1 cellular context compared by ENCODE assay signal in genomic region chr11:36702330-36703054, GRCh38.
TF ChIP-seq lines count a peak whose summit lies in the region.

No MANE protein-coding gene starts in this region.

TF ChIP-seq in GM12878, 131 proteins besides CTCF, POLR2A, EP300 and RAD21 (continued from another document):
- TF ChIP-seq ZBTB11 (CRISPR knock-in tag; IDR thresholded peaks at IDR 0.05) (no peak), YY1 (IDR thresholded peaks at IDR 0.05; ENCODE audit: low read depth, low read length) (peak; percentile 87), JUNB (IDR thresholded peaks at IDR 0.05) (no peak), CHD4 (IDR thresholded peaks at IDR 0.05) (no peak), ESRRA (IDR thresholded peaks at IDR 0.05; ENCODE audit: low read length) (no peak), NR2F1 (conservative IDR thresholded peaks at IDR 0.05) (0 out of 2 replicates have a peak, but pooled peaks have one; percentile 24), IRF3 (IDR thresholded peaks at IDR 0.05) (no peak), SREBF1 (IDR thresholded peaks at IDR 0.05; ENCODE audit: low read length) (no peak), IRF4 (IDR thresholded peaks at IDR 0.05; ENCODE audit: low read depth, low read length) (0 out of 2 replicates have a peak, but pooled peaks have one; percentile 30), RBBP5 (conservative IDR thresholded peaks at IDR 0.05) (no peak), BMI1 (IDR thresholded peaks at IDR 0.05; ENCODE audit: borderline replicate concordance) (no peak), EZH2 (IDR thresholded peaks at IDR 0.05; ENCODE audit: borderline replicate concordance, control insufficient read depth, low read depth, low read length) (no peak), ZNF592 (IDR thresholded peaks at IDR 0.05) (no peak), NFXL1 (IDR thresholded peaks at IDR 0.05; ENCODE audit: borderline replicate concordance) (no peak), IKZF1 (conservative IDR thresholded peaks at IDR 0.05) (no peak; the same call in 1 of the 2 replicates), RELA (IDR thresholded peaks at IDR 0.05; ENCODE audit: borderline replicate concordance, partially characterized antibody) (no peak), SP1 (IDR thresholded peaks at IDR 0.05; ENCODE audit: low read depth, low read length) (no peak), FOXK2 (IDR thresholded peaks at IDR 0.05) (no peak), SPI1 (IDR thresholded peaks at IDR 0.05; ENCODE audit: borderline replicate concordance, insufficient read depth, low read depth, low read length) (no peak), PAX5 (IDR thresholded peaks at IDR 0.05; ENCODE audit: borderline replicate concordance, low read depth, low read length) (no peak), MEF2B (IDR thresholded peaks at IDR 0.05; ENCODE audit: partially characterized antibody, poor library complexity, severe bottlenecking) (no peak), MEF2A (IDR thresholded peaks at IDR 0.05; ENCODE audit: insufficient read depth, low read depth, low read length) (0 out of 2 replicates have a peak, but pooled peaks have one; percentile 5), FOXM1 (IDR thresholded peaks at IDR 0.05; ENCODE audit: low read depth, low read length) (peak; percentile 16; the same call in 1 of the 2 replicates), STAT1 (conservative IDR thresholded peaks at IDR 0.05) (no peak), BACH1 (IDR thresholded peaks at IDR 0.05; ENCODE audit: borderline replicate concordance) (no peak)
